8 cellular contexts compared by ENCODE assay signal in genomic region chr15:84588053-84588874, GRCh38. TPM values are rescaled to one million over a fixed set of nuclear protein-coding genes. Genes with fewer than 3 reads are reported as not detected.
DNase-seq lines count a peak whose midpoint lies in the region; ATAC-seq and TF ChIP-seq lines count a peak whose summit lies in the region.

No MANE protein-coding gene starts in this region.

- no peak overlapping the region for H3K27ac ChIP-seq in CD4-positive, alpha-beta T cell (ENCODE audit: low read depth, low read length)
- H3K27ac ChIP-seq in mesendoderm (ENCODE audit: low read depth, low read length), result no peak overlapping the region

- H3K56ac ChIP-seq in mesendoderm (ENCODE audit: low read length), result no peak overlapping the region

- H3K27me3 ChIP-seq in CD4-positive, alpha-beta T cell (ENCODE audit: control insufficient read depth, insufficient read depth, low read length), result no peaks in the 10 kb centered on the region
- no peaks in the 10 kb centered on the region for H3K27me3 ChIP-seq in mesendoderm (ENCODE audit: insufficient read depth, low read length, poor library complexity)

- no peaks in the 10 kb centered on the region for H3K79me2 ChIP-seq in mesendoderm (ENCODE audit: control insufficient read depth, insufficient read depth, low read length)

- no peaks in the 10 kb centered on the region for H3K36me3 ChIP-seq in mesendoderm (ENCODE audit: control insufficient read depth, insufficient read depth, low read length)

- no peak overlapping the region for H2BK15ac ChIP-seq in mesendoderm (replicated peaks; ENCODE audit: low read depth)

- no peaks in the 10 kb centered on the region for H3K9me3 Mint-ChIP-seq in CD4-positive, alpha-beta T cell
- no peaks in the 10 kb centered on the region for H3K9me3 Mint-ChIP-seq in activated CD4-positive, alpha-beta memory T cell treated with anti-CD3 and anti-CD28 coated beads for 36 hours

- H4K8ac ChIP-seq in mesendoderm (ENCODE audit: low read depth, low read length), result no peak overlapping the region

- no peak overlapping the region for H3K23ac ChIP-seq in mesendoderm (ENCODE audit: low read length)

- intact Hi-C loops in CD4-positive, alpha-beta T cell (cut with DNase I, micrococcal nuclease), result loop anchor here (1.0 to 5.0 kb wide), 11 partner anchors 49 to 455 kb away; partner anchors contain the start of genes NMB (in 1 of the 2), WDR73 (in 1 of the 2) and ZNF592 (in 1 of the 2)
- intact Hi-C loops in activated CD4-positive, alpha-beta memory T cell treated with anti-CD3 and anti-CD28 coated beads for 36 hours (cut with micrococcal nuclease), result loop anchor here (1.0 to 5.0 kb wide), 4 partner anchors 46 to 340 kb away; partner anchors contain the start of gene WDR73

- H2AK5ac ChIP-seq in mesendoderm (ENCODE audit: low read length), result no peak overlapping the region

- no peaks in the 10 kb centered on the region for H3K79me1 ChIP-seq in mesendoderm (ENCODE audit: low read length)

- no peak overlapping the region for H3K4me3 Mint-ChIP-seq in CD4-positive, alpha-beta T cell
- peak overlapping the region; percentile 59 for H3K4me3 Mint-ChIP-seq in activated CD4-positive, alpha-beta memory T cell treated with anti-CD3 and anti-CD28 coated beads for 36 hours

- POLR2A ChIA-PET in CD4-positive, alpha-beta T cell (lab: Charles Lee), result interaction anchor here (0.8 to 1.8 kb wide), 6 partner anchors 10 to 66 kb away, joined by 3 to 6 read pairs (median 4); partner anchors contain the start of genes WDR73 and ZSCAN2
- POLR2A ChIA-PET in activated CD4-positive, alpha-beta memory T cell treated with anti-CD3 and anti-CD28 coated beads for 36 hours (lab: Charles Lee), result interaction anchor here (0.6 to 1.0 kb wide), 2 partner anchors 56 to 340 kb away, joined by 3 to 5 read pairs; no protein-coding TSS in a partner anchor

- H3K4me3 ChIP-seq in mesendoderm (ENCODE audit: low read length), result no peak overlapping the region

- no peak overlapping the region for H2BK5ac ChIP-seq in mesendoderm (ENCODE audit: low read length)

- H3K18ac ChIP-seq in mesendoderm (ENCODE audit: low read length), result no peak overlapping the region

- no CpG with 5 or more reads among the region's 26 CpGs for WGBS in mesendoderm (ENCODE audit: extremely low coverage, insufficient coverage, low lambda C conversion rate)

- H3K4me2 ChIP-seq in mesendoderm (ENCODE audit: low read length), result no peak overlapping the region

- no peaks in the 10 kb centered on the region for H3K27me3 Mint-ChIP-seq in CD4-positive, alpha-beta T cell
- H3K27me3 Mint-ChIP-seq in activated CD4-positive, alpha-beta memory T cell treated with anti-CD3 and anti-CD28 coated beads for 36 hours, result no peaks in the 10 kb centered on the region

- no peak overlapping the region for H3K4ac ChIP-seq in mesendoderm (ENCODE audit: low read depth, low read length)

- no peaks in the 10 kb centered on the region for H3K36me3 Mint-ChIP-seq in CD4-positive, alpha-beta T cell (ENCODE audit: low read depth)
- H3K36me3 Mint-ChIP-seq in activated CD4-positive, alpha-beta memory T cell treated with anti-CD3 and anti-CD28 coated beads for 36 hours, result no peaks in the 10 kb centered on the region

- DNase-seq in CD4-positive, alpha-beta T cell, result peak; percentile 74 to 87 (median 80)
- peak; percentile 75 for DNase-seq in HK-2 (ENCODE audit: unreplicated experiment)
- DNase-seq in NCI-H82 (lab: John Stamatoyannopoulos, UW), result peak; percentile 95
- peak; percentile 91 for DNase-seq in activated CD4-positive, alpha-beta memory T cell treated with anti-CD3 and anti-CD28 coated beads for 36 hours
- peak; percentile 80 for DNase-seq in effector CD4-positive, alpha-beta T cell
- DNase-seq in mesendoderm, result peak; percentile 86
- DNase-seq in stimulated activated CD8-positive, alpha-beta memory T cell treated with anti-CD3 and anti-CD28 coated beads, Interleukin-15, amount 100 ng/mL, for 1 hour (ENCODE audit: low read depth), result peak; percentile 69

- peak; percentile 100 for ATAC-seq in CD4-positive, alpha-beta T cell (ENCODE audit: poor library complexity)
- ATAC-seq in GM19468 (IDR thresholded peaks at IDR 0.05; ENCODE audit: extremely low read depth, unreplicated experiment), result peak; percentile 83

- TF ChIP-seq CTCF in CD4-positive, alpha-beta T cell (IDR thresholded peaks at IDR 0.05), result peak; percentile 85

- no peak overlapping the region for H4K5ac ChIP-seq in mesendoderm (ENCODE audit: low read length)

- H3K4me1 Mint-ChIP-seq in CD4-positive, alpha-beta T cell (ENCODE audit: low read depth), result peaks cover 5% of the 10 kb centered on the region
- H3K4me1 Mint-ChIP-seq in activated CD4-positive, alpha-beta memory T cell treated with anti-CD3 and anti-CD28 coated beads for 36 hours (ENCODE audit: low read depth), result peaks cover 2% of the 10 kb centered on the region

- no peak overlapping the region for H3K27ac Mint-ChIP-seq in CD4-positive, alpha-beta T cell
- no peak overlapping the region for H3K27ac Mint-ChIP-seq in activated CD4-positive, alpha-beta memory T cell treated with anti-CD3 and anti-CD28 coated beads for 36 hours

- no peak overlapping the region for H2BK120ac ChIP-seq in mesendoderm (ENCODE audit: low read depth, low read length)

- H3K9ac ChIP-seq in mesendoderm (ENCODE audit: low read length), result peak overlapping the region; percentile 24

- no peaks in the 10 kb centered on the region for H3K4me1 ChIP-seq in mesendoderm (ENCODE audit: control insufficient read depth, low read depth, low read length)

- H3K9me3 ChIP-seq in CD4-positive, alpha-beta T cell (ENCODE audit: control insufficient read depth, low read length), result no peaks in the 10 kb centered on the region

- CTCF ChIA-PET in CD4-positive, alpha-beta T cell (lab: Charles Lee), result interaction anchor here (0.6 to 2.5 kb wide), 20 partner anchors 11 to 375 kb away, joined by 3 to 25 read pairs (median 3); partner anchors contain the start of genes SEC11A and WDR73
- CTCF ChIA-PET in activated CD4-positive, alpha-beta memory T cell treated with anti-CD3 and anti-CD28 coated beads for 36 hours (lab: Charles Lee), result interaction anchor here (0.5 to 9.7 kb wide), 33 partner anchors 11 to 1037 kb away, joined by 3 to 65 read pairs (median 4); partner anchors contain the start of genes NMB, WDR73 and ZSCAN2

RNA-seq across cellular contexts. Expression of gene ZSCAN2, which starts 12.5 kb away (rescaled TPM):
- total RNA-seq in CD4-positive, alpha-beta T cell, result 1 to 10 TPM; 3.8 to 5.0 TPM
- 1 to 10 TPM; 7.5 to 9.5 TPM for total RNA-seq in activated CD4-positive, alpha-beta memory T cell treated with anti-CD3 and anti-CD28 coated beads for 36 hours
- polyA plus RNA-seq in mesendoderm (2013, experiment 1 of 2), result 17.3 TPM
- 16.7 TPM for polyA plus RNA-seq in mesendoderm (2013, experiment 2 of 2)
